In the genomic region with DNA sequence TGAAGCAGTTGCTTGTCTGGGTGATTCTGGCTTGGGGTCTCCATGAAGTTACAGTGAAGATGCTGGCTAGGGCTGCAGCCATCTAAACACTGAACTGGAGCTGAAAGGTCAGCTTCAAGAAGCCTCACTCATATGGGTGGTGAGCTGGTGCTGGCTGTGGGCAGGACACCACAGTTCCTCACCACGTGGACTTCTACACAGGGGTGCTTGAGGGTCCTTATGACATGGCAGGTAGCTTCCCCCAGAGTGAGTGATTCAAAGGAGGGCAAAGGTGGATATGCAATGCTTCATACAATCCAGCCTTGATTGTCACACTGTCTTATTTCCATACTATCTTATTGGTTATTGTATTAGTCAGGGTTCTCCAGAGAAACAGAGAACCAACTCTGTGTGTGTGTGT, we compare ENCODE assay signal across 18 cellular contexts. TPM values are rescaled to one million over a fixed set of nuclear protein-coding genes. Genes with fewer than 3 reads are reported as not detected.
DNase-seq lines count a peak whose midpoint lies in the region; ATAC-seq, FAIRE-seq and TF ChIP-seq lines count a peak whose summit lies in the region.
"Had no signal": no experiment of that assay in that cellular context is flagged by ENCODE, and none has a peak within 500 bp of the region (broad histone marks: within the 10 kb centered on the region; RNA-seq: fewer than 3 reads in every experiment).

No MANE protein-coding gene starts in this region.

- no peak for TF ChIP-seq EP300 in stomach (IDR thresholded peaks at IDR 0.05)
- no peak for TF ChIP-seq EP300 in HepG2 (IDR thresholded peaks at IDR 0.05; ENCODE audit: low read depth in 2 of 2, low read length in 2 of 2)
- TF ChIP-seq EP300 in HepG2 (CRISPR knock-in tag; IDR thresholded peaks at IDR 0.05; ENCODE audit: borderline replicate concordance): no peak

- no peak overlapping the region for H2BK120ac ChIP-seq in trophoblast cell (ENCODE audit: insufficient read depth, low read length, poor library complexity)

- H3K23ac ChIP-seq in trophoblast cell (ENCODE audit: low read length): peak overlapping the region; percentile 66

- H3K4me1 Mint-ChIP-seq in activated T-cell treated with anti-CD3 and anti-CD28 coated beads, Interleukin-2, amount 50 U/mL, for 72 hours (ENCODE audit: low read depth): peaks cover 12% of the 10 kb centered on the region

- no peaks in the 10 kb centered on the region for H3K36me3 Mint-ChIP-seq in activated T-cell treated with anti-CD3 and anti-CD28 coated beads, Interleukin-2, amount 50 U/mL, for 72 hours (ENCODE audit: insufficient read depth in 2 of 2)

- H3K4me1 ChIP-seq in trophoblast cell (ENCODE audit: control insufficient read depth in 1 of 2, insufficient read depth in 2 of 2, low read length in 2 of 2) (no peaks in the 10 kb centered on the region), stomach (peaks cover 28 to 72% (median 47%) of the 10 kb centered on the region in 4 donors), HepG2 (ENCODE audit: insufficient read depth, low read length) (peaks cover 19% of the 10 kb centered on the region)

- H4K20me1 ChIP-seq in HepG2 (ENCODE audit: insufficient read depth, low read length): no peaks in the 10 kb centered on the region

- no peak overlapping the region for H3K4ac ChIP-seq in trophoblast cell (ENCODE audit: low read depth, low read length)

- H2AFZ ChIP-seq in trophoblast cell (ENCODE audit: insufficient read depth, low read length, poor library complexity): no peak overlapping the region
- no peak overlapping the region for H2AFZ ChIP-seq in HepG2 (ENCODE audit: low read length)

- TF ChIP-seq RAD21 in HepG2 (CRISPR knock-in tag; IDR thresholded peaks at IDR 0.05): no peak

- H3K36me3 ChIP-seq in trophoblast cell (ENCODE audit: control insufficient read depth in 1 of 2, insufficient read depth in 2 of 2, low read length in 2 of 2): no peaks in the 10 kb centered on the region
- H3K36me3 ChIP-seq in stomach: no peaks in the 10 kb centered on the region
- H3K36me3 ChIP-seq in HepG2 (replicated peaks in 1 of 2; ENCODE audit: control insufficient read depth in 1 of 2, insufficient read depth in 2 of 2, low read length in 2 of 2): no peaks in the 10 kb centered on the region
- H3K36me3 ChIP-seq: BLaER1 treated with 17β-estradiol and CSF1 and Interleukin-3, amounts not matched to agents 10 nM and 100 nM had no signal

- no peak for TF ChIP-seq CTCF in HL-60 (IDR thresholded peaks at IDR 0.05; ENCODE audit: insufficient read depth, low read length)
- no peak for TF ChIP-seq CTCF in stomach (IDR thresholded peaks at IDR 0.05)
- no peak for TF ChIP-seq CTCF in HepG2 (CRISPR knock-in tag; IDR thresholded peaks at IDR 0.05)

- FAIRE-seq in HepG2 (lab: Jason Lieb, UNC): no peak
- FAIRE-seq: G401.6, GM12892, HTR-8/SVneo had no signal

- H2BK12ac ChIP-seq in trophoblast cell (ENCODE audit: low read length): no peak overlapping the region

- POLR2A ChIA-PET in HepG2 (lab: Yijun Ruan, JAX): no interaction called here

- H3K27me3 ChIP-seq in HL-60 (ENCODE audit: insufficient read depth, poor library complexity, severe bottlenecking): no peaks in the 10 kb centered on the region
- H3K27me3 ChIP-seq in trophoblast cell (ENCODE audit: insufficient read depth, low read length): peaks cover 3% of the 10 kb centered on the region
- no peaks in the 10 kb centered on the region for H3K27me3 ChIP-seq in stomach
- H3K27me3 ChIP-seq in HepG2 (ENCODE audit: control insufficient read depth in 1 of 2, insufficient read depth in 2 of 2, low read length in 2 of 2): no peaks in the 10 kb centered on the region

- H3K4me2 ChIP-seq in trophoblast cell (ENCODE audit: low read length): no peak overlapping the region
- H3K4me2 ChIP-seq in HepG2 (ENCODE audit: low read depth, low read length): no peak overlapping the region

- no peak overlapping the region for H3K4me3 ChIP-seq in HL-60 (replicated peaks; ENCODE audit: insufficient read depth, low read length)
- H3K4me3 ChIP-seq in trophoblast cell (ENCODE audit: low read depth, low read length): peak overlapping the region; percentile 64
- no peak overlapping the region for H3K4me3 ChIP-seq in stomach
- no peak overlapping the region for H3K4me3 ChIP-seq in HepG2 (replicated peaks in 1 of 3; ENCODE audit: insufficient read depth in 1 of 3, low read depth in 2 of 3, low read length in 3 of 3)
- H3K4me3 ChIP-seq: BLaER1 treated with 17β-estradiol and CSF1 and Interleukin-3, amounts not matched to agents 10 nM and 100 nM had no signal

- H3K9me3 ChIP-seq in trophoblast cell (ENCODE audit: insufficient read depth, low read depth, low read length): no peaks in the 10 kb centered on the region
- no peaks in the 10 kb centered on the region for H3K9me3 ChIP-seq in stomach
- H3K9me3 ChIP-seq in HepG2 (ENCODE audit: low read length): no peaks in the 10 kb centered on the region
- H3K9me3 ChIP-seq: BLaER1 treated with 17β-estradiol and CSF1 and Interleukin-3, amounts not matched to agents 10 nM and 100 nM had no signal

- H3K9me3 Mint-ChIP-seq in activated T-cell treated with anti-CD3 and anti-CD28 coated beads, Interleukin-2, amount 50 U/mL, for 72 hours: no peaks in the 10 kb centered on the region
- H3K9me3 Mint-ChIP-seq: CD4-positive, alpha-beta memory T cell; HFFc6 had no signal

- no peak overlapping the region for H3K27ac Mint-ChIP-seq in activated T-cell treated with anti-CD3 and anti-CD28 coated beads, Interleukin-2, amount 50 U/mL, for 72 hours
- H3K27ac Mint-ChIP-seq: CD4-positive, alpha-beta memory T cell; HFFc6 had no signal

- no peak overlapping the region for H3K18ac ChIP-seq in trophoblast cell (ENCODE audit: low read length)

- no peak overlapping the region for H3K14ac ChIP-seq in trophoblast cell (ENCODE audit: low read length)

- no TSS peak for BruUV-seq in HepG2 (replicated peaks; lab: Mats Ljungman, UMichigan)

- no peaks in the 10 kb centered on the region for H3K79me1 ChIP-seq in trophoblast cell (ENCODE audit: low read length)

- TF ChIP-seq POLR2A in stomach (IDR thresholded peaks at IDR 0.05) (no peak), HepG2 (IDR thresholded peaks at IDR 0.05; ENCODE audit: insufficient read depth in 1 of 2, low read depth in 2 of 2, low read length in 2 of 2) (no peak)

- H4K91ac ChIP-seq in trophoblast cell (ENCODE audit: low read depth, low read length): no peak overlapping the region

- H3K27ac ChIP-seq in HL-60 (replicated peaks) (peak overlapping the region; percentile 69), trophoblast cell (ENCODE audit: low read depth, low read length) (no peak overlapping the region), stomach (no peak overlapping the region), HepG2 (ENCODE audit: extremely low read length, insufficient read depth, low read length) (no peak overlapping the region)
- H3K27ac ChIP-seq: BLaER1 treated with 17β-estradiol and CSF1 and Interleukin-3, amounts not matched to agents 10 nM and 100 nM had no signal

- WGBS in trophoblast cell (ENCODE audit: extremely low coverage, insufficient coverage, insufficient read length): no CpG with 5 or more reads among the region's 1 CpG
- 73 to 80% (median 77%) methylated on average over 1 of the region's 1 CpG for WGBS in stomach, 5 donors
- 88% methylated on average over 1 of the region's 1 CpG for WGBS in HepG2 (ENCODE audit: low lambda C conversion rate)

- H3K4me3 Mint-ChIP-seq in activated T-cell treated with anti-CD3 and anti-CD28 coated beads, Interleukin-2, amount 50 U/mL, for 72 hours: no peak overlapping the region
- H3K4me3 Mint-ChIP-seq: CD4-positive, alpha-beta memory T cell; HFFc6 had no signal

- CTCF ChIA-PET in HepG2 (lab: Yijun Ruan, JAX; ENCODE audit: low intra/inter-chr PET ratio, low total read pairs): no interaction called here

- DNase-seq in activated T-cell treated with anti-CD3 and anti-CD28 coated beads, Interleukin-2, amount 50 U/mL, for 72 hours: peak in 1 of 2 donors; percentile 15
- DNase-seq in activated T-cell treated with anti-CD3 and anti-CD28 coated beads, Interleukin-2, amount 50 U/mL, for 48 hours: no peak
- DNase-seq in HL-60 (ENCODE audit: low read depth in 1 of 2, low spot score in 1 of 2) (no peak), trophoblast cell (no peak), stomach (no peak), HepG2 (ENCODE audit: low spot score) (no peak), NCI-H187 treated with DMSO at 0.1 percent for 48 hours (lab: John Stamatoyannopoulos, UW) (no peak)
- DNase-seq: ACHN; CD4-positive, alpha-beta memory T cell; DMS153; DMS79 treated with DMSO at 0.1 percent for 48 hours; EL; HCEC 1CT; HFFc6 had no signal

- H4K12ac ChIP-seq in trophoblast cell (ENCODE audit: low read depth, low read length): no peak overlapping the region

- no peak overlapping the region for H4K8ac ChIP-seq in trophoblast cell (ENCODE audit: low read depth, low read length)

- H3K79me2 ChIP-seq in trophoblast cell (ENCODE audit: control insufficient read depth, insufficient read depth, low read length, poor library complexity) (no peaks in the 10 kb centered on the region), HepG2 (ENCODE audit: insufficient read depth, low read length) (peaks cover 11% of the 10 kb centered on the region)

- intact Hi-C loops in stomach (cut with DNase I; ENCODE audit: low total_unique reads) (no loop called here), HepG2 (cut with micrococcal nuclease; ENCODE audit: unreplicated experiment) (loop anchor here (10.0 kb wide), 1 partner anchor 177 kb away; the partner anchor contains the start of gene BAZ2B)

- H3K9ac ChIP-seq in trophoblast cell (ENCODE audit: low read length): peak overlapping the region; percentile 76
- no peak overlapping the region for H3K9ac ChIP-seq in HepG2 (ENCODE audit: insufficient read depth, low read depth, low read length)
- H3K9ac ChIP-seq: BLaER1 treated with 17β-estradiol and CSF1 and Interleukin-3, amounts not matched to agents 10 nM and 100 nM had no signal

- H2AK5ac ChIP-seq in trophoblast cell (ENCODE audit: low read length): no peak overlapping the region

- ATAC-seq in activated T-cell treated with anti-CD3 and anti-CD28 coated beads, Interleukin-2, amount 50 U/mL, for 72 hours (replicated peaks in 1 of 2): peak; percentile 54 to 58
- no peak for ATAC-seq in HepG2

- no peak overlapping the region for H2BK5ac ChIP-seq in trophoblast cell (ENCODE audit: low read depth, low read length, poor library complexity)

- peaks cover 19% of the 10 kb centered on the region for H3K27me3 Mint-ChIP-seq in activated T-cell treated with anti-CD3 and anti-CD28 coated beads, Interleukin-2, amount 50 U/mL, for 72 hours (ENCODE audit: low read depth)

- in situ Hi-C loops in HepG2 (cut with HindIII; ENCODE audit: extremely low pct_ligation_motif_present, low pct_unique_long_range_greater_than_20kb): no loop called here

RNA-seq across cellular contexts. Expression of gene CD302, which starts 6.0 kb away (rescaled TPM):
- under 1 TPM; 0.72 to 0.88 TPM for total RNA-seq in activated T-cell treated with anti-CD3 and anti-CD28 coated beads, Interleukin-2, amount 50 U/mL, for 72 hours
- 0.78 and 0.79 TPM in 2 replicates for polyA plus RNA-seq in trophoblast cell (2013)
- total RNA-seq in stomach (10 to 100 TPM in 4 of 5 donors, 1 to 10 TPM in 1; 4.6 to 60.6 (median 29.2) TPM), HepG2 (2016; rRNA removed; fragmentation: Illumina TruSeq; extraction: Trizol) (5.6 and 8.0 TPM in 2 replicates)
- polyA plus RNA-seq in stomach (10 to 100 TPM in 2 of 3 donors, 1 to 10 TPM in 1; 8.5 to 28.3 (median 18.3) TPM), HepG2 (2011; rRNA removed) (15.6 and 16.0 TPM in 2 replicates)
- total RNA-seq in HepG2 (2016; cell fraction: cytosol; rRNA removed; fragmentation: Illumina TruSeq; extraction: Trizol; ENCODE audit: low read depth): 1.4 and 1.7 TPM in 2 replicates
- total RNA-seq in HepG2 (2016; cell fraction: insoluble cytoplasmic fraction; rRNA removed; fragmentation: Illumina TruSeq; extraction: Trizol): 5.5 and 7.6 TPM in 2 replicates
- total RNA-seq in HepG2 (2016; cell fraction: membrane; rRNA removed; fragmentation: Illumina TruSeq; extraction: Trizol): 3.5 and 4.0 TPM in 2 replicates
- 8.1 and 9.2 TPM in 2 replicates for total RNA-seq in HepG2 (2016; cell fraction: nucleus; rRNA removed; fragmentation: Illumina TruSeq; extraction: Trizol)
- polyA plus RNA-seq in HepG2 (2011; cell fraction: cytosol; rRNA removed): 6.9 and 14.7 TPM in 2 replicates
- polyA plus RNA-seq in HepG2 (2011; cell fraction: nucleus; rRNA removed): 2.4 and 4.1 TPM in 2 replicates
- 14.4 and 16.4 TPM in 2 replicates for polyA plus RNA-seq in HepG2 (2012)
- 2.1 and 2.3 TPM in 2 replicates for polyA plus RNA-seq in HepG2 (2016; cell fraction: cytosol; fragmentation: Illumina TruSeq; extraction: Trizol; ENCODE audit: low read depth)
- polyA plus RNA-seq in HepG2 (2016; cell fraction: insoluble cytoplasmic fraction; fragmentation: Illumina TruSeq; extraction: Trizol; ENCODE audit: low read depth): 9.4 and 9.8 TPM in 2 replicates
- 4.1 and 4.5 TPM in 2 replicates for polyA plus RNA-seq in HepG2 (2016; cell fraction: membrane; fragmentation: Illumina TruSeq; extraction: Trizol; ENCODE audit: low read depth)
- polyA plus RNA-seq in HepG2 (2016; cell fraction: nucleus; fragmentation: Illumina TruSeq; extraction: Trizol; ENCODE audit: insufficient read depth, low read depth): 12.9 and 15.8 TPM in 2 replicates
- 3.5 TPM in 1 of 2 replicates, not detected in the other for polyA minus RNA-seq in HepG2 (2011; rRNA and poly(A)+ RNA removed; ENCODE audit: low replicate concordance)
- polyA minus RNA-seq in HepG2 (2011; cell fraction: cytosol; rRNA and poly(A)+ RNA removed): 11.8 and 16.6 TPM in 2 replicates
- polyA minus RNA-seq in HepG2 (2011; cell fraction: nucleus; rRNA and poly(A)+ RNA removed): 7.7 and 12.2 TPM in 2 replicates
